Comparison of ENCODE assay signal across 8 cellular contexts in the genomic region with DNA sequence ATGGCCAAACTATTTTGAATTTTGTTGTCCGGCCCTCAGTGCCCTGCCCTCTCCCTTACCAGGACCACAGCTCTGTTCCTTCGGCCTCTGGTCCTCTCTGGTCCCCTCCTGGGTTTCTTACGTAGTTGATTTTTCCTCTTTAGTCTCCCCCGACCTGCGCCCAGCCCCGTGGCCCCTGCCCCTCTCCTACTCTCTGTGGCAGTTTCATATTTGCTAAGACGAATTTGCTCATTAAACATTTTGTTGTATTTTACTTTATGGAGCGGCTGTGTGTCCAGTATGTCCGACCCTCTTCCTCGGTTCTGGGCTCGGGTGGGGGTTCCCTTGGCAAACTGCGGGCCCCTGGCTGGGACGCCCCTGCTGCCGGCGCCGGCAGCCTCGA. TPM values are rescaled to one million over a fixed set of nuclear protein-coding genes. Genes with fewer than 3 reads are reported as not detected.
DNase-seq lines count a peak whose midpoint lies in the region; ATAC-seq lines count a peak whose summit lies in the region.

No MANE protein-coding gene starts in this region.

- no peak overlapping the region for H3K27ac ChIP-seq in iPS DF 6.9 (ENCODE audit: low read length)

- peak overlapping the region; percentile 61 for H3K4me3 Mint-ChIP-seq in activated T-helper 2 cell treated with anti-CD3 and anti-CD28 coated beads, Interferon-gamma antibody, Interleukin-2, Interleukin-4, amounts not matched to agents 10 μg/mL and 5 μg/mL and 100 μg/mL, durations not matched to agents 14 hours and 24 hours and 36 hours (ENCODE audit: low read depth)
- peak overlapping the region; percentile 95 to 96 for H3K4me3 Mint-ChIP-seq in stimulated activated naive B cell treated with anti-CD40 and anti-IgM and Interleukin-4, amounts not matched to agents 10 μg/mL and 1 μg/mL and 100 μg/mL, for 72 hours

- peaks cover 34% of the 10 kb centered on the region for H3K4me1 Mint-ChIP-seq in activated T-helper 2 cell treated with anti-CD3 and anti-CD28 coated beads, Interferon-gamma antibody, Interleukin-2, Interleukin-4, amounts not matched to agents 10 μg/mL and 5 μg/mL and 100 μg/mL, durations not matched to agents 14 hours and 24 hours and 36 hours (ENCODE audit: low read depth)
- peaks cover 60 to 68% of the 10 kb centered on the region in 2 donors for H3K4me1 Mint-ChIP-seq in stimulated activated naive B cell treated with anti-CD40 and anti-IgM and Interleukin-4, amounts not matched to agents 10 μg/mL and 1 μg/mL and 100 μg/mL, for 72 hours

- no peaks in the 10 kb centered on the region for H3K9me3 Mint-ChIP-seq in activated T-helper 2 cell treated with anti-CD3 and anti-CD28 coated beads, Interferon-gamma antibody, Interleukin-2, Interleukin-4, amounts not matched to agents 10 μg/mL and 5 μg/mL and 100 μg/mL, durations not matched to agents 14 hours and 24 hours and 36 hours
- H3K9me3 Mint-ChIP-seq in stimulated activated naive B cell treated with anti-CD40 and anti-IgM and Interleukin-4, amounts not matched to agents 10 μg/mL and 1 μg/mL and 100 μg/mL, for 72 hours: no peaks in the 10 kb centered on the region

- peaks cover 14% of the 10 kb centered on the region for H3K36me3 ChIP-seq in iPS DF 6.9 (ENCODE audit: control insufficient read depth, insufficient read depth, low read length)

- H3K4me3 ChIP-seq in iPS DF 6.9 (ENCODE audit: low read length): peak overlapping the region; percentile 92; the same call in 1 of the 2 replicates

- intact Hi-C loops in activated T-helper 2 cell treated with anti-CD3 and anti-CD28 coated beads, Interferon-gamma antibody, Interleukin-2, Interleukin-4, amounts not matched to agents 10 μg/mL and 5 μg/mL and 100 μg/mL, durations not matched to agents 14 hours and 24 hours and 36 hours (cut with micrococcal nuclease): no loop called here

- WGBS in iPS DF 6.9 (ENCODE audit: insufficient coverage, insufficient read length): no CpG with 5 or more reads among the region's 17 CpGs

- no peaks in the 10 kb centered on the region for H3K9me3 ChIP-seq in iPS DF 6.9 (ENCODE audit: control insufficient read depth, insufficient read depth, low read length)

- ATAC-seq in stimulated activated naive B cell treated with anti-CD40 and anti-IgM and Interleukin-4, amounts not matched to agents 10 μg/mL and 1 μg/mL and 100 μg/mL, for 72 hours (replicated peaks): no peak
- ATAC-seq in HG03354 (IDR thresholded peaks at IDR 0.05; ENCODE audit: poor library complexity, severe bottlenecking, unreplicated experiment): no peak

- peaks cover 72% of the 10 kb centered on the region for H3K36me3 Mint-ChIP-seq in activated T-helper 2 cell treated with anti-CD3 and anti-CD28 coated beads, Interferon-gamma antibody, Interleukin-2, Interleukin-4, amounts not matched to agents 10 μg/mL and 5 μg/mL and 100 μg/mL, durations not matched to agents 14 hours and 24 hours and 36 hours (ENCODE audit: low read depth)
- H3K36me3 Mint-ChIP-seq in stimulated activated naive B cell treated with anti-CD40 and anti-IgM and Interleukin-4, amounts not matched to agents 10 μg/mL and 1 μg/mL and 100 μg/mL, for 72 hours: peaks cover 53 to 69% of the 10 kb centered on the region in 2 donors

- DNase-seq in DMS53 (lab: John Stamatoyannopoulos, UW) (peak; percentile 41), DMS53 treated with DMSO at 0.1 percent for 48 hours (lab: John Stamatoyannopoulos, UW; ENCODE audit: unreplicated experiment) (no peak), iPS DF 6.9 (ENCODE audit: low read depth, low spot score) (no peak), GM19238 (ENCODE audit: insufficient read length, low spot score) (no peak)
- DNase-seq in activated T-helper 2 cell treated with anti-CD3 and anti-CD28 coated beads, Interferon-gamma antibody, Interleukin-2, Interleukin-4, amounts not matched to agents 10 μg/mL and 5 μg/mL and 100 μg/mL, durations not matched to agents 14 hours and 24 hours and 36 hours (ENCODE audit: low spot score): no peak
- no peak for DNase-seq in stimulated activated naive B cell treated with anti-CD40 and anti-IgM and Interleukin-4, amounts not matched to agents 10 μg/mL and 1 μg/mL and 100 μg/mL, for 72 hours
- DNase-seq in stimulated activated CD4-positive, alpha-beta T cell treated with anti-CD3 and anti-CD28 coated beads, Interleukin-4, amount 100 ng/mL, for 4 hours: no peak

- H3K27me3 Mint-ChIP-seq in activated T-helper 2 cell treated with anti-CD3 and anti-CD28 coated beads, Interferon-gamma antibody, Interleukin-2, Interleukin-4, amounts not matched to agents 10 μg/mL and 5 μg/mL and 100 μg/mL, durations not matched to agents 14 hours and 24 hours and 36 hours (ENCODE audit: low read depth): no peaks in the 10 kb centered on the region
- no peaks in the 10 kb centered on the region for H3K27me3 Mint-ChIP-seq in stimulated activated naive B cell treated with anti-CD40 and anti-IgM and Interleukin-4, amounts not matched to agents 10 μg/mL and 1 μg/mL and 100 μg/mL, for 72 hours

- H3K27ac Mint-ChIP-seq in activated T-helper 2 cell treated with anti-CD3 and anti-CD28 coated beads, Interferon-gamma antibody, Interleukin-2, Interleukin-4, amounts not matched to agents 10 μg/mL and 5 μg/mL and 100 μg/mL, durations not matched to agents 14 hours and 24 hours and 36 hours: peak overlapping the region; percentile 55
- H3K27ac Mint-ChIP-seq in stimulated activated naive B cell treated with anti-CD40 and anti-IgM and Interleukin-4, amounts not matched to agents 10 μg/mL and 1 μg/mL and 100 μg/mL, for 72 hours: peak overlapping the region; percentile 87

- no peaks in the 10 kb centered on the region for H3K4me1 ChIP-seq in iPS DF 6.9 (ENCODE audit: control insufficient read depth, insufficient read depth, low read length)

- no peaks in the 10 kb centered on the region for H3K27me3 ChIP-seq in iPS DF 6.9 (ENCODE audit: control insufficient read depth, insufficient read depth, low read length)

RNA-seq across cellular contexts. Expression of a gene that starts 0.6 kb away (rescaled TPM):
- 40.3 and 41.8 TPM in 2 replicates for total RNA-seq in activated T-helper 2 cell treated with anti-CD3 and anti-CD28 coated beads, Interferon-gamma antibody, Interleukin-2, Interleukin-4, amounts not matched to agents 10 μg/mL and 5 μg/mL and 100 μg/mL, durations not matched to agents 14 hours and 24 hours and 36 hours

RNA-seq across cellular contexts. Expression of a gene that starts 19.6 kb away (rescaled TPM):
- total RNA-seq in activated T-helper 2 cell treated with anti-CD3 and anti-CD28 coated beads, Interferon-gamma antibody, Interleukin-2, Interleukin-4, amounts not matched to agents 10 μg/mL and 5 μg/mL and 100 μg/mL, durations not matched to agents 14 hours and 24 hours and 36 hours: 344 and 351 TPM in 2 replicates

RNA-seq across cellular contexts. Expression of a gene that starts 26.4 kb away (rescaled TPM):
- total RNA-seq in activated T-helper 2 cell treated with anti-CD3 and anti-CD28 coated beads, Interferon-gamma antibody, Interleukin-2, Interleukin-4, amounts not matched to agents 10 μg/mL and 5 μg/mL and 100 μg/mL, durations not matched to agents 14 hours and 24 hours and 36 hours: 7.2 and 8.1 TPM in 2 replicates

RNA-seq across cellular contexts. Expression of a gene that starts 31.0 kb away (rescaled TPM):
- total RNA-seq in activated T-helper 2 cell treated with anti-CD3 and anti-CD28 coated beads, Interferon-gamma antibody, Interleukin-2, Interleukin-4, amounts not matched to agents 10 μg/mL and 5 μg/mL and 100 μg/mL, durations not matched to agents 14 hours and 24 hours and 36 hours: 26.6 and 27.0 TPM in 2 replicates

RNA-seq across cellular contexts. Expression of a gene that starts 33.6 kb away (rescaled TPM):
- 32.1 and 33.3 TPM in 2 replicates for total RNA-seq in activated T-helper 2 cell treated with anti-CD3 and anti-CD28 coated beads, Interferon-gamma antibody, Interleukin-2, Interleukin-4, amounts not matched to agents 10 μg/mL and 5 μg/mL and 100 μg/mL, durations not matched to agents 14 hours and 24 hours and 36 hours
